In the genomic region with DNA sequence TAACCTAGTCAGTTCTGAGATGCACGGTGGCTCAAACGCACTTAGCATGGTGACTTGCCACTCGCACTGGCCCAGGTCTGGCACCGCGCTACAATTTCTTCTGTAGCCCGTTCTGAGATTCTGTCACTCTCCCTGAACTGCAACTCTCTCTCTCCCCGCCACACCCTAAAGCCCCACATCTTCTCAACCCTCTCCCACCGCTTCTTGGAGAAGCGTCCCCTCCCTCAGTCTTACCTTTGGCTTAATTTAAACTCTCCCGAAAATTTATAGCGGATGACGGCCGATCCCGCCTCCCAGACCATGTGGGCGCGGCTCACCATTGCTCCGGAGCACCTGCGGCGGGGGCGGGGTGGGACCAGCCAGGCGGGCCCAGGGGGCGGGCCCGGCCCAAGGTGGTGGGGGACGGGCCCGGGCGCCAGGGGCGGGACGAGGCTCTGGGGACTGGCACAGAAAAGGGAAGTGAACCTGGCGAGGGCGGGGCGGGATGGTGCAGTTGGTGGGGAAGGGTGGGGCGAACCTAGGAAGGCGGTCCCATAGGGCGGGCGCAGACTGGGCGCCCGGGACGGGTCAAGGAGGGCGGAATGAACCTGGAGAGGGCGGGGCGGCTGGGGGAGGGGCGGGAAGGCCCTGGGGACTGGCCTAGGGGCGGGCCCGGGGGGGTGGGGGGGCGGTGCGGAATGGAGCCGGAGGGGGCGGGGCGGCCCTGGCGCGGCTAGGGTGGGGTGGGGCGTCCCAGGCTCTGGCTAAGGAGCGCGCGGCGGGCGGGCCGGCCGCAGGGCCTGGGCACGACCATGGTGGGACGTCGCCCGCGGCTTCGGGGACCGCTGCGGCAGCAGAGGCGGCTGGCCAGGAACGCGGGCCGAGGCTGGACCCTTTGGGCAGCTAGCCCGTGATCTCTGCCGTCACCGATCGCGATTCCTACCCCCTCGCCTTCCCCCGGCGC, we compare ENCODE assay signal across 8 cellular contexts. TPM values are rescaled to one million over a fixed set of nuclear protein-coding genes. Genes with fewer than 3 reads are reported as not detected.
DNase-seq lines count a peak whose midpoint lies in the region; ATAC-seq, FAIRE-seq and TF ChIP-seq lines count a peak whose summit lies in the region.

A gene (plus strand): TSS at position 730 of the 943 bp plus-strand sequence. CDS start 305 bp downstream, outside the sequence.

- no peak within 1 kb of the TSS for H3K27ac Mint-ChIP-seq in activated T-cell treated with anti-CD3 and anti-CD28 coated beads, Interleukin-2, amount 50 U/mL, for 72 hours

- H2BK5ac ChIP-seq in neuronal stem cell (ENCODE audit: low read length) = peak within 1 kb of the TSS; percentile 53

- peak within 1 kb of the TSS; percentile 72 for H2BK120ac ChIP-seq in neuronal stem cell (ENCODE audit: low read depth, low read length)

- peak within 1 kb of the TSS; percentile 95 for H3K23ac ChIP-seq in neuronal stem cell (ENCODE audit: low read depth, low read length, poor library complexity)

- peak; percentile 97 for ATAC-seq in GM21737 (IDR thresholded peaks at IDR 0.05; ENCODE audit: unreplicated experiment)
- peak; percentile 89 to 91 for ATAC-seq in activated T-cell treated with anti-CD3 and anti-CD28 coated beads, Interleukin-2, amount 50 U/mL, for 72 hours (replicated peaks in 1 of 2)

- H3K9me3 Mint-ChIP-seq in activated T-cell treated with anti-CD3 and anti-CD28 coated beads, Interleukin-2, amount 50 U/mL, for 72 hours = peaks cover 0 to 2% of the 10 kb centered on the region in 2 donors

- H3K4ac ChIP-seq in neuronal stem cell (ENCODE audit: low read length) = no peak within 1 kb of the TSS

- H3K79me1 ChIP-seq in neuronal stem cell (ENCODE audit: low read depth, low read length) = no peaks in the 10 kb centered on the region

- peak within 1 kb of the TSS; percentile 97 for H3K14ac ChIP-seq in neuronal stem cell (ENCODE audit: low read length)

- peaks cover 15% of the 10 kb centered on the region for H3K4me1 Mint-ChIP-seq in activated T-cell treated with anti-CD3 and anti-CD28 coated beads, Interleukin-2, amount 50 U/mL, for 72 hours (ENCODE audit: low read depth)

- H3K4me2 ChIP-seq in neuronal stem cell (ENCODE audit: insufficient read depth, low read length, poor library complexity, severe bottlenecking) = peak within 1 kb of the TSS; percentile 96

- no peaks in the 10 kb centered on the region for H3K36me3 ChIP-seq in neuronal stem cell (replicated peaks in 1 of 2; ENCODE audit: control insufficient read depth in 2 of 2, insufficient read depth in 2 of 2, low read length in 2 of 2)
- H3K36me3 ChIP-seq in subcutaneous abdominal adipose tissue (ENCODE audit: control insufficient read depth in 5 of 5, insufficient read depth in 5 of 5, low read length in 5 of 5) = no peaks in the 10 kb centered on the region

- peaks cover 0 to 2% of the 10 kb centered on the region in 2 donors for H3K9me3 ChIP-seq in neuronal stem cell (replicated peaks in 1 of 2; ENCODE audit: control insufficient read depth in 2 of 2, insufficient read depth in 1 of 2, low read depth in 1 of 2, low read length in 2 of 2)
- no peaks in the 10 kb centered on the region for H3K9me3 ChIP-seq in subcutaneous abdominal adipose tissue (ENCODE audit: control insufficient read depth in 5 of 5, low read length in 5 of 5)

- no peak within 1 kb of the TSS for H4K91ac ChIP-seq in neuronal stem cell (ENCODE audit: low read depth, low read length, poor library complexity)

- H3K4me3 ChIP-seq in fibroblast of the aortic adventitia (ENCODE audit: low read depth, low read length) = peak within 1 kb of the TSS; percentile 60
- H3K4me3 ChIP-seq in neuronal stem cell (ENCODE audit: low read length in 2 of 2) = peak within 1 kb of the TSS; percentile 40 to 90
- peak within 1 kb of the TSS; percentile 40 to 81 (median 71) for H3K4me3 ChIP-seq in subcutaneous abdominal adipose tissue (ENCODE audit: low read depth in 1 of 5, low read length in 5 of 5)

- DNase-seq in DMS 273 treated with DMSO at 0.1 percent for 48 hours (lab: John Stamatoyannopoulos, UW) (peak; percentile 69), KBM-7 (peak; percentile 85), RCC 7860 (ENCODE audit: low spot score) (peak; percentile 87), fibroblast of the aortic adventitia (ENCODE audit: low read depth) (no peak), neuronal stem cell (ENCODE audit: low spot score) (peak; percentile 59)
- DNase-seq in activated T-cell treated with anti-CD3 and anti-CD28 coated beads, Interleukin-2, amount 50 U/mL, for 72 hours = peak; percentile 86 to 89

- in situ Hi-C loops in KBM-7 (cut with MboI; ENCODE audit: low pct_unique_long_range_greater_than_20kb, low sequenced_read_pairs) = no loop called here

- peak within 1 kb of the TSS; percentile 23 for H4K8ac ChIP-seq in neuronal stem cell (ENCODE audit: low read depth, low read length)

- H2AFZ ChIP-seq in neuronal stem cell (ENCODE audit: low read length) = peak within 1 kb of the TSS; percentile 94

- H2AK5ac ChIP-seq in neuronal stem cell (ENCODE audit: low read depth, low read length) = peak within 1 kb of the TSS; percentile 63

- peak within 1 kb of the TSS; percentile 83 to 86 for H3K4me3 Mint-ChIP-seq in activated T-cell treated with anti-CD3 and anti-CD28 coated beads, Interleukin-2, amount 50 U/mL, for 72 hours

- H3K27me3 Mint-ChIP-seq in activated T-cell treated with anti-CD3 and anti-CD28 coated beads, Interleukin-2, amount 50 U/mL, for 72 hours (ENCODE audit: low read depth) = peaks cover 29% of the 10 kb centered on the region

- peak within 1 kb of the TSS; percentile 98 for H3K18ac ChIP-seq in neuronal stem cell (ENCODE audit: low read length)

- no peak for FAIRE-seq in RCC 7860 (lab: Jason Lieb, UNC)

- peak within 1 kb of the TSS; percentile 75 for H2BK12ac ChIP-seq in neuronal stem cell (ENCODE audit: low read length)

- H3K4me1 ChIP-seq in neuronal stem cell (ENCODE audit: control insufficient read depth in 2 of 2, insufficient read depth in 1 of 2, low read depth in 1 of 2, low read length in 2 of 2) (peaks cover 0 to 10% of the 10 kb centered on the region in 2 donors), subcutaneous abdominal adipose tissue (ENCODE audit: control insufficient read depth in 5 of 5, insufficient read depth in 5 of 5, low read length in 5 of 5) (peaks cover 0 to 20% (median 15%) of the 10 kb centered on the region in 5 donors)

- no peak within 1 kb of the TSS for H2BK15ac ChIP-seq in neuronal stem cell (ENCODE audit: low read length)

- H3K27me3 ChIP-seq in neuronal stem cell (ENCODE audit: control insufficient read depth in 3 of 3, insufficient read depth in 3 of 3, low read depth in 1 of 3, low read length in 3 of 3) = peaks cover 9 to 78% (median 23%) of the 10 kb centered on the region in 3 experiments
- peaks cover 0 to 6% (median 5%) of the 10 kb centered on the region in 5 donors for H3K27me3 ChIP-seq in subcutaneous abdominal adipose tissue (ENCODE audit: control insufficient read depth in 5 of 5, insufficient read depth in 4 of 5, low read length in 5 of 5)

- H3K27ac ChIP-seq in neuronal stem cell (replicated peaks; ENCODE audit: low read length) (no peak within 1 kb of the TSS), subcutaneous abdominal adipose tissue (ENCODE audit: low read depth, low read length) (no peak within 1 kb of the TSS)

- H3K9ac ChIP-seq in neuronal stem cell (ENCODE audit: low read depth, low read length, poor library complexity) (peak within 1 kb of the TSS; percentile 95), subcutaneous abdominal adipose tissue (ENCODE audit: low read length in 5 of 5) (peak within 1 kb of the TSS in 3 of 5 donors; percentile 28 to 56 (median 51))

- WGBS in neuronal stem cell (ENCODE audit: extremely low coverage in 2 of 2, insufficient read length in 2 of 2, insufficient replicate concordance in 1 of 2), 2 donors = no CpG with 5 or more reads among the region's 79 CpGs

- H3K36me3 Mint-ChIP-seq in activated T-cell treated with anti-CD3 and anti-CD28 coated beads, Interleukin-2, amount 50 U/mL, for 72 hours (ENCODE audit: insufficient read depth in 2 of 2) = no peaks in the 10 kb centered on the region

- no peak for TF ChIP-seq CTCF in fibroblast of the aortic adventitia (IDR thresholded peaks at IDR 0.05; ENCODE audit: insufficient read depth, low read length)

RNA-seq across cellular contexts. Expression of the gene that starts here (rescaled TPM):
- 1 to 10 TPM; 1.8 to 2.7 TPM for total RNA-seq in activated T-cell treated with anti-CD3 and anti-CD28 coated beads, Interleukin-2, amount 50 U/mL, for 72 hours
- 0.18 and 0.25 TPM in 2 replicates for total RNA-seq in fibroblast of the aortic adventitia (ENCODE audit: low replicate concordance)
- 2.8 TPM for polyA plus RNA-seq in neuronal stem cell (2013, experiment 1 of 2)
- 3.0 TPM for polyA plus RNA-seq in neuronal stem cell (2013, experiment 2 of 2)
